21 cellular contexts compared by ENCODE assay signal in genomic region chr7:36792421-36792820, GRCh38.
DNase-seq lines count a peak whose midpoint lies in the region; ATAC-seq and TF ChIP-seq lines count a peak whose summit lies in the region.
"Had no signal": no experiment of that assay in that cellular context is flagged by ENCODE, and none has a peak within 500 bp of the region (broad histone marks: within the 10 kb centered on the region; RNA-seq: fewer than 3 reads in every experiment).

No MANE protein-coding gene starts in this region.

- H3K27ac Mint-ChIP-seq in T-helper 1 cell treated with Interleukin-12 subunit alpha and Interleukin-12 subunit beta and Interleukin-4 antibody, amounts not matched to agents 30 μg/mL and 1 μg/mL, for 36 hours, result peak overlapping the region; percentile 31
- peak overlapping the region; percentile 22 for H3K27ac Mint-ChIP-seq in neural crest cell (ENCODE audit: unreplicated experiment)
- H3K27ac Mint-ChIP-seq: T-helper 2 cell treated with Interferon-gamma antibody and Interleukin-4, amounts not matched to agents 5 μg/mL and 100 μg/mL, for 36 hours had no signal

- peaks cover 7% of the 10 kb centered on the region for H3K27me3 Mint-ChIP-seq in T-helper 1 cell treated with Interleukin-12 subunit alpha and Interleukin-12 subunit beta and Interleukin-4 antibody, amounts not matched to agents 30 μg/mL and 1 μg/mL, for 36 hours (ENCODE audit: low read depth)
- no peaks in the 10 kb centered on the region for H3K27me3 Mint-ChIP-seq in neural crest cell (ENCODE audit: low read depth)

- no peak for DNase-seq in T-helper 1 cell
- DNase-seq in neural crest cell (ENCODE audit: low read depth, low spot score), result no peak
- no peak for DNase-seq in activated naive CD4-positive, alpha-beta T cell (lab: John Stamatoyannopoulos, UW)
- DNase-seq: 8988T; activated CD4-positive, alpha-beta T cell treated with anti-CD3 and anti-CD28 coated beads, Interleukin-2, amount 50 U/mL, for 1 hour; activated gamma-delta T cell; GDM1; GOT3; lower lobe of right lung; mucosa of descending colon; NCI-H1105; NCI-H1930; NCI-H345; NCI-H82; WERI-Rb-1 had no signal

- ATAC-seq in GM21381 (IDR thresholded peaks at IDR 0.05; ENCODE audit: unreplicated experiment), result peak; percentile 60
- peak; percentile 39 for ATAC-seq in HG03521 (IDR thresholded peaks at IDR 0.05; ENCODE audit: unreplicated experiment)
- ATAC-seq in HG03139 (IDR thresholded peaks at IDR 0.05; ENCODE audit: unreplicated experiment), result no peak
- ATAC-seq in HG02642 (IDR thresholded peaks at IDR 0.05; ENCODE audit: poor library complexity, unreplicated experiment), result no peak
- ATAC-seq: lower lobe of right lung, mucosa of descending colon had no signal

- H3K4me1 Mint-ChIP-seq in T-helper 1 cell treated with Interleukin-12 subunit alpha and Interleukin-12 subunit beta and Interleukin-4 antibody, amounts not matched to agents 30 μg/mL and 1 μg/mL, for 36 hours (ENCODE audit: low read depth), result peaks cover 55% of the 10 kb centered on the region
- H3K4me1 Mint-ChIP-seq in neural crest cell, result peaks cover 13% of the 10 kb centered on the region

- H3K4me3 Mint-ChIP-seq in T-helper 1 cell treated with Interleukin-12 subunit alpha and Interleukin-12 subunit beta and Interleukin-4 antibody, amounts not matched to agents 30 μg/mL and 1 μg/mL, for 36 hours, result no peak overlapping the region
- no peak overlapping the region for H3K4me3 Mint-ChIP-seq in neural crest cell
- H3K4me3 Mint-ChIP-seq: T-helper 2 cell treated with Interferon-gamma antibody and Interleukin-4, amounts not matched to agents 5 μg/mL and 100 μg/mL, for 36 hours had no signal

- peaks cover 7% of the 10 kb centered on the region for H3K36me3 Mint-ChIP-seq in T-helper 1 cell treated with Interleukin-12 subunit alpha and Interleukin-12 subunit beta and Interleukin-4 antibody, amounts not matched to agents 30 μg/mL and 1 μg/mL, for 36 hours (ENCODE audit: low read depth)
- no peaks in the 10 kb centered on the region for H3K36me3 Mint-ChIP-seq in neural crest cell (ENCODE audit: low read depth)

- no peak for TF ChIP-seq CTCF in neural crest cell (conservative IDR thresholded peaks at IDR 0.05)

- no peaks in the 10 kb centered on the region for H3K9me3 Mint-ChIP-seq in T-helper 1 cell treated with Interleukin-12 subunit alpha and Interleukin-12 subunit beta and Interleukin-4 antibody, amounts not matched to agents 30 μg/mL and 1 μg/mL, for 36 hours
- no peaks in the 10 kb centered on the region for H3K9me3 Mint-ChIP-seq in neural crest cell
- H3K9me3 Mint-ChIP-seq: T-helper 2 cell treated with Interferon-gamma antibody and Interleukin-4, amounts not matched to agents 5 μg/mL and 100 μg/mL, for 36 hours had no signal

Comparison
In these comparisons a context has a peak if more than half of its experiments do, and no peak if none do; other contexts are left out.
1. ATAC-seq: peak in GM21381 (single experiment) and HG03521 (single experiment); none in HG03139 (single experiment) and HG02642 (single experiment).